In the genomic region with DNA sequence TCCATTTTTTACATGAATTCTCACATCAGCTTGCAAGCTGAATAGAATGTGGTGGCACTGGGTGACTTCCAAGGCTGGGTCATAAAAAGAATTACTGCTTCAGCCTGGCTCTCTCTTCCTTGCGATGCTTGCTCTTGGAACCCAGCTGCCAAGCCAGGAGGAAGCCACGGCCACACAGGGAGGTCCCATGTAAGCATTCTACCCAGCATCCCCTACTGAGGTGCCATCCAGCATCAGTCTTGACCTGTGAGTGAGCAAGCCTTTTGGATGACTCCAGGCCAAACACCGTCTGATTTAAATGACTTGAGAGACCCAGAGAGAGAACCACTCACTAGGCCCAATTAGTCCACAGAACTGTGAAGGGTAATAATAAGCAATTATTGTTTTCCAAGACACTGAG, we compare ENCODE assay signal across 10 cellular contexts.
"Had no signal": no experiment of that assay in that cellular context is flagged by ENCODE, and none has a peak within 500 bp of the region (broad histone marks: within the 10 kb centered on the region; RNA-seq: fewer than 3 reads in every experiment).

No MANE protein-coding gene starts in this region.

- H3K27ac ChIP-seq: GM23248 had no signal

- H3K27ac Mint-ChIP-seq: GM23338, H9, HFFc6 had no signal

- DNase-seq: GM23248, GOT3, H7, H9, HCEC 1CT, HFFc6 had no signal

- H3K4me2 ChIP-seq: GM23338 had no signal

- H2AFZ ChIP-seq: GM23248, GM23338 had no signal

- H3K9me3 Mint-ChIP-seq: GM23338, H9 had no signal

- H3K36me3 ChIP-seq: HAP-1 had no signal

- ATAC-seq: GM23338, HCT116 had no signal

- H3K4me3 ChIP-seq: GM23248, GM23338, HAP-1 had no signal

- H3K9me3 ChIP-seq: HAP-1 had no signal

- H3K4me1 Mint-ChIP-seq: GM23338, H9 had no signal

- H3K9ac ChIP-seq: GM23248 had no signal

- H3K4me1 ChIP-seq: HAP-1 had no signal

- H3K4me3 Mint-ChIP-seq: GM23338, H9, HFFc6 had no signal

- FAIRE-seq: H1 had no signal
